In genomic region chr10:21926949-21927348, GRCh38 we compare ENCODE assay signal across 9 cellular contexts.
DNase-seq lines count a peak whose midpoint lies in the region; ATAC-seq and TF ChIP-seq lines count a peak whose summit lies in the region.
"Had no signal": no experiment of that assay in that cellular context is flagged by ENCODE, and none has a peak within 500 bp of the region (broad histone marks: within the 10 kb centered on the region; RNA-seq: fewer than 3 reads in every experiment).

No MANE protein-coding gene starts in this region.

- H2BK5ac ChIP-seq in H9 (ENCODE audit: insufficient read length, low read length): no peak overlapping the region

- no peak overlapping the region for H3K14ac ChIP-seq in H9 (ENCODE audit: insufficient read depth, low read length)

- no peak overlapping the region for H3K56ac ChIP-seq in H9 (ENCODE audit: insufficient read length, low read depth, low read length)

- H3K4me3 Mint-ChIP-seq in endodermal cell: no peak overlapping the region
- H3K4me3 Mint-ChIP-seq in H9: no peak overlapping the region

- no peak overlapping the region for H2BK12ac ChIP-seq in H9 (ENCODE audit: insufficient read length, low read depth, low read length)

- no peaks in the 10 kb centered on the region for H3K27me3 ChIP-seq in endodermal cell (ENCODE audit: control insufficient read depth, insufficient read depth, low read length, poor library complexity, severe bottlenecking)
- no peaks in the 10 kb centered on the region for H3K27me3 ChIP-seq in H9 (ENCODE audit: insufficient read depth, low read length)

- H4K91ac ChIP-seq in H9 (ENCODE audit: insufficient read length, low read depth, low read length): no peak overlapping the region

- TF ChIP-seq CTCF in endodermal cell (conservative IDR thresholded peaks at IDR 0.05): no peak
- no peak for TF ChIP-seq CTCF in H9 (conservative IDR thresholded peaks at IDR 0.05)

- H3K9ac ChIP-seq in endodermal cell (ENCODE audit: extremely low read depth, low read length, poor library complexity, severe bottlenecking): no peak overlapping the region
- no peak overlapping the region for H3K9ac ChIP-seq in H9 (ENCODE audit: extremely low read depth, insufficient read length, low read length)

- H3T11ph ChIP-seq in H9 (ENCODE audit: low read length): no peak overlapping the region

- no peak overlapping the region for H2AFZ ChIP-seq in H9 (ENCODE audit: low read length)

- no peak overlapping the region for H3K18ac ChIP-seq in H9 (ENCODE audit: insufficient read length, low read depth, low read length)

- H4K20me1 ChIP-seq in H9 (ENCODE audit: control insufficient read depth, insufficient read depth, insufficient read length): no peaks in the 10 kb centered on the region

- H3K36me3 Mint-ChIP-seq in endodermal cell (ENCODE audit: low read depth) (peaks cover 6% of the 10 kb centered on the region), H9 (ENCODE audit: insufficient read depth in 1 of 3, low read depth in 3 of 3) (no peaks in the 10 kb centered on the region)

- no peak overlapping the region for H3K4me3 ChIP-seq in endodermal cell (ENCODE audit: low read length)

- 80 to 93% methylated on average over 1 to 2 of the region's 2 CpGs for WGBS in endodermal cell (ENCODE audit: insufficient coverage in 1 of 2, insufficient read length in 1 of 2), 2 experiments
- no CpG with 5 or more reads among the region's 2 CpGs for WGBS in H9 (ENCODE audit: extremely low coverage, insufficient read length, low lambda C conversion rate)

- no peaks in the 10 kb centered on the region for H3K4me1 ChIP-seq in endodermal cell (ENCODE audit: control insufficient read depth, insufficient read depth, low read length)
- H3K4me1 ChIP-seq in H9 (ENCODE audit: insufficient read depth, low read length): no peaks in the 10 kb centered on the region

- H2AK5ac ChIP-seq in H9 (ENCODE audit: insufficient read length, low read length): no peak overlapping the region

- H3K9me3 ChIP-seq in endodermal cell (ENCODE audit: control insufficient read depth, low read length) (no peaks in the 10 kb centered on the region), H9 (ENCODE audit: control insufficient read depth, low read depth, low read length) (no peaks in the 10 kb centered on the region)

- H3K4me1 Mint-ChIP-seq in endodermal cell: no peaks in the 10 kb centered on the region
- H3K4me1 Mint-ChIP-seq in H9: peaks cover 10 to 15% of the 10 kb centered on the region in 2 experiments

- H3K79me2 ChIP-seq in H9 (ENCODE audit: insufficient read depth, low read length): no peaks in the 10 kb centered on the region

- H3K27me3 Mint-ChIP-seq in endodermal cell (ENCODE audit: insufficient read depth) (no peaks in the 10 kb centered on the region), H9 (ENCODE audit: low read depth) (no peaks in the 10 kb centered on the region)

- H4K5ac ChIP-seq in H9 (ENCODE audit: insufficient read length, low read depth, low read length): no peak overlapping the region

- H3K4me2 ChIP-seq in H9 (ENCODE audit: insufficient read depth, insufficient read length, low read length): no peak overlapping the region

- no peak overlapping the region for H2BK20ac ChIP-seq in H9 (ENCODE audit: low read depth, low read length, poor library complexity, severe bottlenecking)

- peak; percentile 92 for DNase-seq in ELR (ENCODE audit: low read depth)
- DNase-seq in NCI-H226: peak; percentile 93
- no peak for DNase-seq in endodermal cell
- peak; percentile 96 for DNase-seq in non-pigmented ciliary epithelial cell (ENCODE audit: low read depth)
- DNase-seq in stimulated activated CD4-positive, alpha-beta T cell treated with anti-CD3 and anti-CD28 coated beads, Interleukin-4, amount 100 ng/mL, for 4 hours: no peak
- no peak for DNase-seq in H9
- DNase-seq: RPMI8226 had no signal

- H4K8ac ChIP-seq in H9 (replicated peaks; ENCODE audit: insufficient read length, low read depth, low read length): no peak overlapping the region

- H3K79me1 ChIP-seq in H9 (ENCODE audit: insufficient read depth, low read depth, low read length, poor library complexity, severe bottlenecking): no peaks in the 10 kb centered on the region

- H2BK15ac ChIP-seq in H9 (ENCODE audit: low read depth, low read length): no peak overlapping the region

- no peak overlapping the region for H2BK120ac ChIP-seq in H9 (ENCODE audit: low read depth, low read length, poor library complexity, severe bottlenecking)

- ATAC-seq in GM21737 (IDR thresholded peaks at IDR 0.05; ENCODE audit: unreplicated experiment) (no peak), HG03432 (IDR thresholded peaks at IDR 0.05; ENCODE audit: unreplicated experiment) (no peak)

- peak overlapping the region; percentile 52 for H3K27ac ChIP-seq in endodermal cell (ENCODE audit: low read depth, low read length)
- no peak overlapping the region for H3K27ac ChIP-seq in H9 (ENCODE audit: insufficient read length, low read depth, low read length)

- H3K9me3 Mint-ChIP-seq in endodermal cell (no peaks in the 10 kb centered on the region), H9 (no peaks in the 10 kb centered on the region)

- H3K4ac ChIP-seq in H9 (ENCODE audit: low read depth, low read length): no peak overlapping the region

- no peak overlapping the region for H3K23ac ChIP-seq in H9 (ENCODE audit: insufficient read length, low read depth, low read length)

- no peaks in the 10 kb centered on the region for H3K23me2 ChIP-seq in H9 (ENCODE audit: insufficient read length, low read depth, low read length, poor library complexity, severe bottlenecking)

- peaks cover 6% of the 10 kb centered on the region for H3K36me3 ChIP-seq in endodermal cell (ENCODE audit: control insufficient read depth, insufficient read depth, low read length)

- H3K27ac Mint-ChIP-seq in endodermal cell (no peak overlapping the region), H9 (no peak overlapping the region)

Comparison
In these comparisons a context has a peak if more than half of its experiments do, and no peak if none do; other contexts are left out.
1. DNase-seq: peak in ELR (single experiment), NCI-H226 (single experiment) and non-pigmented ciliary epithelial cell (single experiment); none in endodermal cell (single experiment), stimulated activated CD4-positive, alpha-beta T cell treated with anti-CD3 and anti-CD28 coated beads, Interleukin-4, amount 100 ng/mL, for 4 hours (0 of 2) and H9 (single experiment).